In the genomic region with DNA sequence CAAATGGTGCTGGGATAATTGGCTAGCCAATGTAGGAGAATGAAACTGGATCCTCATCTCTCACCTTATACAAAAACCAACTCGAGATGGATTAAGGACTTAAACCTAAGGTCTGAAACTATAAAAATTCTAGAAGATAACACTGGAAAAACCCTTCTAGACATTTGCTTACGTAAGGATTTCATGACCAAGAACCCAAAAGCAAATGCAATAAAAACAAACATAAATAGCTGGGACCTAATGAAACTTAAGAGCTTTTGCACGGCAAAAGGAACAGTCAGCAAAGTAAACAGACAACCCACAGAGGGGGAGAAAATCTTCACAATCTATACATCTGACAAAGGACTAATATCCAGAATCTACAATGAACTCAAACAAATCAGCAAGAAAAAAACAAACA, we compare ENCODE assay signal across 2 cellular contexts. TPM values are rescaled to one million over a fixed set of nuclear protein-coding genes. Genes with fewer than 3 reads are reported as not detected.
"Had no signal": no experiment of that assay in that cellular context is flagged by ENCODE, and none has a peak within 500 bp of the region (broad histone marks: within the 10 kb centered on the region; RNA-seq: fewer than 3 reads in every experiment).

No MANE protein-coding gene starts in this region.

RNA-seq across cellular contexts. Expression of gene CCDC141, which starts 35.7 kb away (rescaled TPM):
- total RNA-seq: kidney epithelial cell, mammary epithelial cell had no signal
